Comparison of ENCODE assay signal across 1 cellular context in genomic region chr10:105252908-105253307, GRCh38.
TF ChIP-seq lines count a peak whose summit lies in the region.

No MANE protein-coding gene starts in this region.

TF ChIP-seq in WTC11, 78 proteins besides CTCF, POLR2A, EP300 and RAD21 (continued from another document):
- TF ChIP-seq ZNF423 (CRISPR knock-in tag; IDR thresholded peaks at IDR 0.05) = no peak
- TF ChIP-seq STAT6 (CRISPR knock-in tag; conservative IDR thresholded peaks at IDR 0.05; ENCODE audit: low read depth) = no peak
- no peak for TF ChIP-seq GABPB1 (CRISPR knock-in tag; IDR thresholded peaks at IDR 0.05)
TF ChIP-seq in WTC11: peak in this region for 0.
